In genomic region chr15:44712108-44713005, GRCh38 we compare ENCODE assay signal across 8 cellular contexts. TPM values are rescaled to one million over a fixed set of nuclear protein-coding genes. Genes with fewer than 3 reads are reported as not detected.
DNase-seq lines count a peak whose midpoint lies in the region; ATAC-seq and TF ChIP-seq lines count a peak whose summit lies in the region.

No MANE protein-coding gene starts in this region.

- DNase-seq in COLO668 (lab: John Stamatoyannopoulos, UW; ENCODE audit: unreplicated experiment): peak; percentile 33
- peak; percentile 84 for DNase-seq in PC-3
- DNase-seq in activated T-helper 1 cell treated with anti-CD3 and anti-CD28 coated beads, Interleukin-12 subunit alpha, Interleukin-12 subunit beta, Interleukin-2, Interleukin-4 antibody, amounts not matched to agents 30 ng/mL and 10 ng/mL and 1 ng/mL, durations not matched to agents 14 hours and 24 hours and 36 hours (ENCODE audit: low spot score): peak; percentile 67
- DNase-seq in fibroblast of gingiva (ENCODE audit: low read depth): peak; percentile 78
- peak; percentile 80 for DNase-seq in myocyte (ENCODE audit: low read depth)
- peak; percentile 84 for DNase-seq in testis

- H3K9ac ChIP-seq in PC-3 (ENCODE audit: low read length): peak overlapping the region; percentile 85

- H2AFZ ChIP-seq in PC-3 (ENCODE audit: low read length): peak overlapping the region; percentile 7; the same call in 1 of the 2 replicates

- no peaks in the 10 kb centered on the region for H3K9me3 ChIP-seq in PC-3 (ENCODE audit: low read length)
- no peaks in the 10 kb centered on the region for H3K9me3 ChIP-seq in testis

- TSS peak; percentile 57 for BruUV-seq in PC-3 (replicated peaks; lab: Mats Ljungman, UMichigan)

- peaks cover 6% of the 10 kb centered on the region; the same call in 1 of the 2 replicates for H4K20me1 ChIP-seq in PC-3 (ENCODE audit: low read length)

- peaks cover 12% of the 10 kb centered on the region for H3K4me1 ChIP-seq in PC-3 (ENCODE audit: insufficient read depth, low read length)
- peaks cover 3% of the 10 kb centered on the region for H3K4me1 ChIP-seq in testis

- peaks cover 22% of the 10 kb centered on the region for H3K36me3 ChIP-seq in PC-3 (ENCODE audit: low read depth, low read length)
- H3K36me3 ChIP-seq in testis (ENCODE audit: low read depth, missing control alignments): no peaks in the 10 kb centered on the region

- H3K36me3 Mint-ChIP-seq in activated T-helper 1 cell treated with anti-CD3 and anti-CD28 coated beads, Interleukin-12 subunit alpha, Interleukin-12 subunit beta, Interleukin-2, Interleukin-4 antibody, amounts not matched to agents 30 ng/mL and 10 ng/mL and 1 ng/mL, durations not matched to agents 14 hours and 24 hours and 36 hours (ENCODE audit: low read depth): peaks cover 59% of the 10 kb centered on the region

- H3K4me1 Mint-ChIP-seq in activated T-helper 1 cell treated with anti-CD3 and anti-CD28 coated beads, Interleukin-12 subunit alpha, Interleukin-12 subunit beta, Interleukin-2, Interleukin-4 antibody, amounts not matched to agents 30 ng/mL and 10 ng/mL and 1 ng/mL, durations not matched to agents 14 hours and 24 hours and 36 hours (ENCODE audit: low read depth): peaks cover 57% of the 10 kb centered on the region

- H3K4me3 ChIP-seq in PC-3 (ENCODE audit: low read length): peak overlapping the region; percentile 76
- H3K4me3 ChIP-seq in testis: peak overlapping the region; percentile 92 to 97

- ATAC-seq in HG02642 (IDR thresholded peaks at IDR 0.05; ENCODE audit: poor library complexity, unreplicated experiment) (peak; percentile 21), PC-3 (peak; percentile 35), HG03159 (IDR thresholded peaks at IDR 0.05; ENCODE audit: unreplicated experiment) (no peak)

- no peaks in the 10 kb centered on the region for H3K9me3 Mint-ChIP-seq in activated T-helper 1 cell treated with anti-CD3 and anti-CD28 coated beads, Interleukin-12 subunit alpha, Interleukin-12 subunit beta, Interleukin-2, Interleukin-4 antibody, amounts not matched to agents 30 ng/mL and 10 ng/mL and 1 ng/mL, durations not matched to agents 14 hours and 24 hours and 36 hours

- H3K27ac Mint-ChIP-seq in activated T-helper 1 cell treated with anti-CD3 and anti-CD28 coated beads, Interleukin-12 subunit alpha, Interleukin-12 subunit beta, Interleukin-2, Interleukin-4 antibody, amounts not matched to agents 30 ng/mL and 10 ng/mL and 1 ng/mL, durations not matched to agents 14 hours and 24 hours and 36 hours: peak overlapping the region; percentile 99

- intact Hi-C loops in PC-3 (cut with micrococcal nuclease): loop anchor here (1.0 kb wide), 2 partner anchors 14 to 26 kb away; no protein-coding TSS in a partner anchor
- intact Hi-C loops in activated T-helper 1 cell treated with anti-CD3 and anti-CD28 coated beads, Interleukin-12 subunit alpha, Interleukin-12 subunit beta, Interleukin-2, Interleukin-4 antibody, amounts not matched to agents 30 ng/mL and 10 ng/mL and 1 ng/mL, durations not matched to agents 14 hours and 24 hours and 36 hours (cut with micrococcal nuclease): loop anchor here (5.0 kb wide), 1 partner anchor 175 kb away; the partner anchor contains the start of gene EIF3J
- intact Hi-C loops in testis (cut with DNase I; ENCODE audit: low total_unique reads): no loop called here

- H3K27me3 ChIP-seq in PC-3 (ENCODE audit: low read length) (no peaks in the 10 kb centered on the region), testis (no peaks in the 10 kb centered on the region)

- no peak for TF ChIP-seq CTCF in PC-3 (conservative IDR thresholded peaks at IDR 0.05; ENCODE audit: low read depth, low read length)
- TF ChIP-seq CTCF in testis (IDR thresholded peaks at IDR 0.05): no peak

- CTCF ChIA-PET in PC-3 (lab: Charles Lee): interaction anchor here (0.6 to 2.4 kb wide), 6 partner anchors 16 to 128 kb away, joined by 3 to 86 read pairs (median 18); partner anchors contain the start of genes SPG11 and TRIM69

- no peaks in the 10 kb centered on the region for H3F3A ChIP-seq in PC-3 (ENCODE audit: low read length, unreplicated experiment)

- WGBS in testis, 2 donors: 4 to 6% methylated on average over 35 of the region's 35 CpGs

- no peaks in the 10 kb centered on the region for H3K27me3 Mint-ChIP-seq in activated T-helper 1 cell treated with anti-CD3 and anti-CD28 coated beads, Interleukin-12 subunit alpha, Interleukin-12 subunit beta, Interleukin-2, Interleukin-4 antibody, amounts not matched to agents 30 ng/mL and 10 ng/mL and 1 ng/mL, durations not matched to agents 14 hours and 24 hours and 36 hours (ENCODE audit: insufficient read depth)

- TF ChIP-seq POLR2A in testis (IDR thresholded peaks at IDR 0.05): no peak

- H3K4me3 Mint-ChIP-seq in activated T-helper 1 cell treated with anti-CD3 and anti-CD28 coated beads, Interleukin-12 subunit alpha, Interleukin-12 subunit beta, Interleukin-2, Interleukin-4 antibody, amounts not matched to agents 30 ng/mL and 10 ng/mL and 1 ng/mL, durations not matched to agents 14 hours and 24 hours and 36 hours: peak overlapping the region; percentile 99

- H3K79me2 ChIP-seq in PC-3 (ENCODE audit: low read length): peaks cover 37% of the 10 kb centered on the region

- POLR2A ChIA-PET in PC-3 (lab: Charles Lee; ENCODE audit: unreplicated experiment): interaction anchor here (0.6 to 3.5 kb wide), 6 partner anchors 14 to 311 kb away, joined by 3 to 28 read pairs (median 8); partner anchors contain the start of gene SORD

- H3K27ac ChIP-seq in PC-3 (ENCODE audit: low read length) (peak overlapping the region; percentile 44; the same call in 1 of the 2 replicates), testis (peak overlapping the region; percentile 98 to 99)

- no peaks in the 10 kb centered on the region for H3K9me2 ChIP-seq in PC-3 (replicated peaks; ENCODE audit: low read length)

- H3K4me2 ChIP-seq in PC-3 (ENCODE audit: low read length): peak overlapping the region; percentile 90

RNA-seq across cellular contexts. Expression of gene B2M, which starts 1.0 kb away (rescaled TPM):
- total RNA-seq in PC-3 (2014; rRNA removed) (476 and 608 TPM in 2 replicates), myocyte (3,125 and 4,265 TPM in 2 replicates), testis (1,000 to 10,000 TPM in 1 of 2 donors, 100 to 1,000 TPM in 1; 439 to 1,401 TPM)
- 4,313 and 4,559 TPM in 2 replicates for total RNA-seq in activated T-helper 1 cell treated with anti-CD3 and anti-CD28 coated beads, Interleukin-12 subunit alpha, Interleukin-12 subunit beta, Interleukin-2, Interleukin-4 antibody, amounts not matched to agents 30 ng/mL and 10 ng/mL and 1 ng/mL, durations not matched to agents 14 hours and 24 hours and 36 hours
- 2,239 TPM for polyA plus RNA-seq in myocyte (2012)
- 2,068 TPM for polyA plus RNA-seq in testis (ENCODE audit: insufficient read depth, low read depth, low replicate concordance)

RNA-seq across cellular contexts. Expression of gene PATL2, which starts 1.2 kb away (rescaled TPM):
- total RNA-seq in PC-3 (2014; rRNA removed) (0.15 TPM in 1 of 2 replicates, not detected in the other), myocyte (0.19 and 0.73 TPM in 2 replicates), testis (under 1 TPM; 0.62 to 0.87 TPM)
- total RNA-seq in activated T-helper 1 cell treated with anti-CD3 and anti-CD28 coated beads, Interleukin-12 subunit alpha, Interleukin-12 subunit beta, Interleukin-2, Interleukin-4 antibody, amounts not matched to agents 30 ng/mL and 10 ng/mL and 1 ng/mL, durations not matched to agents 14 hours and 24 hours and 36 hours: 11.1 and 11.5 TPM in 2 replicates
- 1.00 TPM for polyA plus RNA-seq in myocyte (2012)
- 0.76 TPM for polyA plus RNA-seq in testis (ENCODE audit: insufficient read depth, low read depth, low replicate concordance)

RNA-seq across cellular contexts. Expression of gene TRIM69, which starts 24.0 kb away (rescaled TPM):
- 8.2 and 10.8 TPM in 2 replicates for total RNA-seq in PC-3 (2014; rRNA removed)
- total RNA-seq in activated T-helper 1 cell treated with anti-CD3 and anti-CD28 coated beads, Interleukin-12 subunit alpha, Interleukin-12 subunit beta, Interleukin-2, Interleukin-4 antibody, amounts not matched to agents 30 ng/mL and 10 ng/mL and 1 ng/mL, durations not matched to agents 14 hours and 24 hours and 36 hours: 43.8 and 46.4 TPM in 2 replicates
- 17.4 and 26.8 TPM in 2 replicates for total RNA-seq in myocyte
- 19.1 TPM for polyA plus RNA-seq in myocyte (2012)
- total RNA-seq in testis: 10 to 100 TPM; 19.1 to 23.5 TPM
- polyA plus RNA-seq in testis (ENCODE audit: insufficient read depth, low read depth, low replicate concordance): 120 TPM

RNA-seq across cellular contexts. Expression of gene SPG11, which starts 48.9 kb away (rescaled TPM):
- total RNA-seq in PC-3 (2014; rRNA removed) (37.2 and 54.1 TPM in 2 replicates), myocyte (32.8 and 40.7 TPM in 2 replicates), testis (100 to 1,000 TPM; 127 to 137 TPM)
- 65.2 and 70.4 TPM in 2 replicates for total RNA-seq in activated T-helper 1 cell treated with anti-CD3 and anti-CD28 coated beads, Interleukin-12 subunit alpha, Interleukin-12 subunit beta, Interleukin-2, Interleukin-4 antibody, amounts not matched to agents 30 ng/mL and 10 ng/mL and 1 ng/mL, durations not matched to agents 14 hours and 24 hours and 36 hours
- 22.3 TPM for polyA plus RNA-seq in myocyte (2012)
- polyA plus RNA-seq in testis (ENCODE audit: insufficient read depth, low read depth, low replicate concordance): 89.6 TPM

Comparison
In these comparisons a context has a peak if more than half of its experiments do, and no peak if none do; other contexts are left out.
1. DNase-seq: peak in every context shown above with its lines; median percentile 84 in PC-3; 84 in testis; 80 in myocyte; 78 in fibroblast of gingiva; 67 in activated T-helper 1 cell treated with anti-CD3 and anti-CD28 coated beads, Interleukin-12 subunit alpha, Interleukin-12 subunit beta, Interleukin-2, Interleukin-4 antibody, amounts not matched to agents 30 ng/mL and 10 ng/mL and 1 ng/mL, durations not matched to agents 14 hours and 24 hours and 36 hours; 33 in COLO668.